ENCODE assay signal across 16 cellular contexts in the genomic region with DNA sequence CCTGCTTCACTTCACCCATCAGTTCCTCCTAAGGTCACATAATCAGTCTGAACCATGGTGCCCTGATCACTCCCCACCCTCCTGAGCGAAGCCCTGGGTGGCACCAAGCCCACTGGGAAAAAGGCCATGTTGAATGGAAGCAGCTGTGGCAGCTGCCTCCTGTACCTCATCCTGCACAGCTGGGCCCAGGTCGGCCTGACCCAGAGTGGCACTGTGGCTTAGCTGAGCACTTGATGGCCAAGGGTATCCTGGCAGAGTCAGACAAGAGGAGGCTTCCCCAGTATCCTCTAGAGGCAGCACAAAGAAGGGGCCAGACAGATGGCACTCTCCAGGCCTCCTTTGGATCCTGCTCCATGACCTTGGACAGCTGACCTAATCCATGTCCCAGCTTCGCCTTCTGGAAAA.
DNase-seq lines count a peak whose midpoint lies in the region; FAIRE-seq and TF ChIP-seq lines count a peak whose summit lies in the region.
"Had no signal": no experiment of that assay in that cellular context is flagged by ENCODE, and none has a peak within 500 bp of the region (broad histone marks: within the 10 kb centered on the region; RNA-seq: fewer than 3 reads in every experiment).

No MANE protein-coding gene starts in this region.

- H3K9me3 ChIP-seq in mesenchymal stem cell (ENCODE audit: control insufficient read depth, low read length) (no peaks in the 10 kb centered on the region), spleen (no peaks in the 10 kb centered on the region), small intestine (ENCODE audit: control insufficient read depth, low read depth) (no peaks in the 10 kb centered on the region)
- H3K9me3 ChIP-seq: SK-N-SH had no signal

- FAIRE-seq in small intestine (lab: Jason Lieb, UNC), result no peak
- FAIRE-seq: D721Med, K562 had no signal

- no peak overlapping the region for H3K9ac ChIP-seq in mesenchymal stem cell (ENCODE audit: low read length)
- H3K9ac ChIP-seq: SK-N-SH had no signal

- H3K4ac ChIP-seq in mesenchymal stem cell (ENCODE audit: low read depth in 1 of 2, low read length in 2 of 2), result no peak overlapping the region

- H3K4me2 ChIP-seq in mesenchymal stem cell (ENCODE audit: low read length, poor library complexity, severe bottlenecking), result no peak overlapping the region
- H3K4me2 ChIP-seq: SK-N-SH had no signal

- no peak overlapping the region for H2BK120ac ChIP-seq in mesenchymal stem cell (ENCODE audit: low read depth, low read length)

- H4K91ac ChIP-seq in mesenchymal stem cell (ENCODE audit: low read length), result peak overlapping the region; percentile 75

- no peak overlapping the region for H2BK15ac ChIP-seq in mesenchymal stem cell (ENCODE audit: low read depth, poor library complexity, severe bottlenecking)

- H2AK5ac ChIP-seq in mesenchymal stem cell (ENCODE audit: low read length, severe bottlenecking), result no peak overlapping the region

- no peak overlapping the region for H2BK12ac ChIP-seq in mesenchymal stem cell (ENCODE audit: low read length in 2 of 2)

- H3K79me1 ChIP-seq in mesenchymal stem cell (replicated peaks; ENCODE audit: low read length, poor library complexity, severe bottlenecking), result no peaks in the 10 kb centered on the region

- H3K36me3 ChIP-seq in mesenchymal stem cell (ENCODE audit: control insufficient read depth in 1 of 2, insufficient read depth in 2 of 2, low read depth in 1 of 2, low read length in 2 of 2), result no peaks in the 10 kb centered on the region
- no peaks in the 10 kb centered on the region for H3K36me3 ChIP-seq in spleen
- H3K36me3 ChIP-seq in H7 (replicated peaks; ENCODE audit: control insufficient read depth, insufficient read depth, low read length), result no peaks in the 10 kb centered on the region
- no peaks in the 10 kb centered on the region for H3K36me3 ChIP-seq in small intestine (ENCODE audit: control insufficient read depth in 2 of 2, insufficient read depth in 2 of 2, low read length in 2 of 2)

- H4K8ac ChIP-seq in mesenchymal stem cell (ENCODE audit: low read length), result no peak overlapping the region

- intact Hi-C loops in spleen (cut with DNase I; ENCODE audit: low total_unique reads), result no loop called here

- H3K27me3 ChIP-seq in mesenchymal stem cell (ENCODE audit: control insufficient read depth in 1 of 2, insufficient read depth in 1 of 2, low read length in 2 of 2) (peaks cover 57 to 82% of the 10 kb centered on the region in 2 experiments), spleen (replicated peaks in 1 of 7) (peaks cover 0 to 29% (median 0%) of the 10 kb centered on the region in 7 donors), H7 (ENCODE audit: control insufficient read depth, insufficient read depth, low read length) (no peaks in the 10 kb centered on the region; the same call in 1 of the 2 replicates), small intestine (ENCODE audit: control insufficient read depth in 2 of 2, insufficient read depth in 2 of 2, low read length in 2 of 2) (peaks cover 0 to 2% of the 10 kb centered on the region in 2 donors)

- no peak for TF ChIP-seq POLR2A in spleen (IDR thresholded peaks at IDR 0.05)

- TF ChIP-seq CTCF in spleen (IDR thresholded peaks at IDR 0.05 in 8 of 11, conservative IDR thresholded peaks at IDR 0.05 in 3 of 11), result no peak

- no peak overlapping the region for H3K23ac ChIP-seq in mesenchymal stem cell (ENCODE audit: low read length in 2 of 2)

- no peak overlapping the region for H3K18ac ChIP-seq in mesenchymal stem cell (ENCODE audit: low read depth in 1 of 2, low read length in 2 of 2)

- H2AFZ ChIP-seq in mesenchymal stem cell (ENCODE audit: low read depth, low read length), result no peak overlapping the region

- peak; percentile 43 for DNase-seq in activated effector memory CD4-positive, alpha-beta T cell treated with anti-CD3 and anti-CD28 coated beads, Interleukin-2, amount 50 U/mL, for 16 hours
- DNase-seq in activated effector memory CD4-positive, alpha-beta T cell treated with Interleukin-2 at 50 U/mL for 16 hours, result no peak
- DNase-seq in RPMI7951 (ENCODE audit: low read depth) (peak; percentile 6), mesenchymal stem cell (no peak), spleen (peak; percentile 56), H7 (no peak), NCI-H2227 (lab: John Stamatoyannopoulos, UW; ENCODE audit: unreplicated experiment) (no peak), small intestine (no peak)
- DNase-seq: ACHN; CD4-positive, alpha-beta memory T cell; NCI-H1694; NCI-H526; PC-3; SK-N-SH had no signal

- WGBS in mesenchymal stem cell, result 76% methylated on average over 3 of the region's 3 CpGs
- 77 to 95% (median 88%) methylated on average over 2 to 3 of the region's 3 CpGs for WGBS in spleen, 5 donors
- WGBS in small intestine, 3 donors, result 42 to 72% (median 42%) methylated on average over 3 of the region's 3 CpGs

- H3K14ac ChIP-seq in mesenchymal stem cell (ENCODE audit: low read length in 2 of 2), result peak overlapping the region in 1 of 2 experiments; percentile 53

- no peak overlapping the region for H3K27ac ChIP-seq in mesenchymal stem cell (ENCODE audit: low read length, poor library complexity, severe bottlenecking)
- no peak overlapping the region for H3K27ac ChIP-seq in spleen
- H3K27ac ChIP-seq in small intestine (ENCODE audit: low read depth in 1 of 2, low read length in 1 of 2), result no peak overlapping the region

- no peak overlapping the region for H3K4me3 ChIP-seq in mesenchymal stem cell (ENCODE audit: insufficient read depth in 1 of 2, low read depth in 1 of 2, low read length in 2 of 2)
- H3K4me3 ChIP-seq in spleen, result no peak overlapping the region
- no peak overlapping the region for H3K4me3 ChIP-seq in H7 (ENCODE audit: insufficient read depth, low read depth, low read length)
- H3K4me3 ChIP-seq in small intestine (ENCODE audit: low read depth in 1 of 2, low read length in 2 of 2), result no peak overlapping the region
- H3K4me3 ChIP-seq: K562 had no signal

- no peak overlapping the region for H2BK5ac ChIP-seq in mesenchymal stem cell (ENCODE audit: low read depth, low read length, poor library complexity, severe bottlenecking)

- H3K4me1 ChIP-seq in mesenchymal stem cell (ENCODE audit: control insufficient read depth, insufficient read depth, low read depth, low read length), result no peaks in the 10 kb centered on the region
- H3K4me1 ChIP-seq in spleen, result peaks cover 0 to 12% (median 2%) of the 10 kb centered on the region in 6 donors
- H3K4me1 ChIP-seq in small intestine (ENCODE audit: control insufficient read depth in 2 of 2, insufficient read depth in 1 of 2, low read depth in 1 of 2, low read length in 1 of 2), result no peaks in the 10 kb centered on the region

Comparison
In these comparisons a context has a peak if more than half of its experiments do, and no peak if none do; other contexts are left out.
1. DNase-seq: peak in activated effector memory CD4-positive, alpha-beta T cell treated with anti-CD3 and anti-CD28 coated beads, Interleukin-2, amount 50 U/mL, for 16 hours (single experiment), RPMI7951 (single experiment) and spleen (single experiment); none in activated effector memory CD4-positive, alpha-beta T cell treated with Interleukin-2 at 50 U/mL for 16 hours (single experiment), mesenchymal stem cell (single experiment), H7 (single experiment), NCI-H2227 (single experiment) and small intestine (single experiment).